In the genomic region with DNA sequence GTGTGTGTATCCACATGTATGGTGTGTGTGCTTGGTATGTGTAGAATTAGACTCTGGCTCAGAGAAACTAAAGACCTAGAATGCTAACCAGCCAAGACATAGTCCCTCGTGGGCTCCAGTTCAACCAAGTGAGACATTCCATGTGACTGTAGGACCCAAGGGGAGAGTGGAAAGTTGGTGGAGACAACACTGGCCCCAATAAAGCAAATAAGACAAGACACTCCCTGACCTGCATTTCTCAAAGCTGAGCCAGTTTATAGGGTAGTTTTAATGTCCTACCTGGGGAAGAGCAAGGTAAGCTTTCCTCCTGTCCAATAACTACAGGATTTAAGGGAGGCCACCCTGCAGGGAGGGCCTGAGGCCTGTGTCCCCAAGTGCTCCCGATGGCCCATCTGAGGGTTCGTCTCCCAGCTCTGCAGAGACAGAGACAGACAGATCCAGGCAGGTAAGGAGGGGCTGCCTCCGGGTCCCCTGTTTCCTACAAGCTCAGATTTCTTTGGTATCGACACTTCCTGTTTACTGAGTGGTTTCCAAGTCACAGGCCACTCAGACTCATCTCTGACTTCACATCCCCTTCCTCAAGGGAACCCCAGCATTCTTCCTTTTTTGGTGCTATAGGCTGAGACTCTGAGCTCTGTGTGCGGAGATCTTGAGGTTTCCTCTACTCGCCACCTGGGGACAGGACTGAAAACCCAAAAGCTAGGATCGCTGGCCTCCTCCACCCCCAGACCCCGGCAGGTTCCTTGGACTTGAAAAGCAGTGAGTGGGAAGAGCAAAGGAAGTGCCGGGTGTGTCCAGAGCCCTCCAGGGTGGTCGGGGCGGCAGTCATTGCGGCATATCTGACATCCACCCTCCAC, we compare ENCODE assay signal across 8 cellular contexts. TPM values are rescaled to one million over a fixed set of nuclear protein-coding genes. Genes with fewer than 3 reads are reported as not detected.
DNase-seq lines count a peak whose midpoint lies in the region; ATAC-seq, FAIRE-seq and TF ChIP-seq lines count a peak whose summit lies in the region.

No MANE protein-coding gene starts in this region.

- H3F3A ChIP-seq in MM.1S (ENCODE audit: insufficient read depth, low read length) (no peaks in the 10 kb centered on the region; the same call in 1 of the 2 replicates), GM23248 (ENCODE audit: insufficient read depth) (peaks cover 5% of the 10 kb centered on the region; the same call in 1 of the 2 replicates)

- H3K27me3 ChIP-seq in MM.1S (replicated peaks; ENCODE audit: insufficient read depth, low read length) = no peaks in the 10 kb centered on the region
- H3K27me3 ChIP-seq in lung (ENCODE audit: control insufficient read depth, insufficient read depth) = no peaks in the 10 kb centered on the region
- no peaks in the 10 kb centered on the region for H3K27me3 ChIP-seq in upper lobe of right lung
- no peaks in the 10 kb centered on the region for H3K27me3 ChIP-seq in GM23248 (replicated peaks; ENCODE audit: insufficient read depth)

- intact Hi-C loops in upper lobe of right lung (cut with DNase I) = no loop called here

- H3K4me1 Mint-ChIP-seq in activated naive CD8-positive, alpha-beta T cell treated with anti-CD3 and anti-CD28 coated beads for 36 hours = peaks cover 58% of the 10 kb centered on the region

- peak overlapping the region; percentile 79 for H3K27ac ChIP-seq in MM.1S (ENCODE audit: low read length)
- H3K27ac ChIP-seq in lung (ENCODE audit: low read depth in 1 of 2, low read length in 1 of 2) = peak overlapping the region; percentile 14 to 92
- H3K27ac ChIP-seq in upper lobe of right lung = peak overlapping the region; percentile 87
- H3K27ac ChIP-seq in GM23248 = no peak overlapping the region

- H3K27ac Mint-ChIP-seq in activated naive CD8-positive, alpha-beta T cell treated with anti-CD3 and anti-CD28 coated beads for 36 hours = peak overlapping the region; percentile 99

- no peaks in the 10 kb centered on the region for H3K36me3 ChIP-seq in MM.1S (replicated peaks; ENCODE audit: insufficient read depth, low read length)
- H3K36me3 ChIP-seq in lung (ENCODE audit: control insufficient read depth in 2 of 2, insufficient read depth in 2 of 2, low read length in 2 of 2) = no peaks in the 10 kb centered on the region
- H3K36me3 ChIP-seq in upper lobe of right lung = no peaks in the 10 kb centered on the region
- no peaks in the 10 kb centered on the region for H3K36me3 ChIP-seq in GM23248 (ENCODE audit: low read depth)

- WGBS in lung, 2 donors = 20 to 31% methylated on average over 13 of the region's 13 CpGs
- WGBS in GM23248 (ENCODE audit: low coverage in 1 of 2, low lambda C conversion rate in 2 of 2, missing lambda C conversion rate in 2 of 2), 2 experiments = 76 to 78% methylated on average over 12 to 13 of the region's 13 CpGs

- in situ Hi-C loops in GM23248 (cut with MboI) = no loop called here

- H4K20me1 ChIP-seq in MM.1S (ENCODE audit: insufficient read depth, low read length) (no peaks in the 10 kb centered on the region), GM23248 (ENCODE audit: insufficient read depth) (no peaks in the 10 kb centered on the region)

- DNase-seq in GM12892 (ENCODE audit: insufficient read length) = peak; percentile 52
- DNase-seq in MM.1S = peak; percentile 27
- DNase-seq in activated naive CD8-positive, alpha-beta T cell treated with anti-CD3 and anti-CD28 coated beads for 36 hours = no peak
- DNase-seq in lung (ENCODE audit: low spot score) = no peak
- DNase-seq in upper lobe of right lung = no peak
- no peak for DNase-seq in GM23248
- no peak for DNase-seq in GM19240 (ENCODE audit: insufficient read length, low spot score)

- H2AFZ ChIP-seq in MM.1S (ENCODE audit: low read length) (peak overlapping the region; percentile 30), GM23248 (no peak overlapping the region)

- peak overlapping the region; percentile 42 for H3K4me3 ChIP-seq in MM.1S (ENCODE audit: low read length)
- H3K4me3 ChIP-seq in lung = no peak overlapping the region
- H3K4me3 ChIP-seq in upper lobe of right lung = peak overlapping the region; percentile 32
- H3K4me3 ChIP-seq in GM23248 = no peak overlapping the region

- peak overlapping the region; percentile 90 for H3K4me3 Mint-ChIP-seq in activated naive CD8-positive, alpha-beta T cell treated with anti-CD3 and anti-CD28 coated beads for 36 hours

- peak; percentile 39; the same call in 1 of the 2 replicates for TF ChIP-seq POLR2A in GM12892 (IDR thresholded peaks at IDR 0.05; ENCODE audit: low read depth, low read length)

- H3K9me2 ChIP-seq in MM.1S (replicated peaks; ENCODE audit: insufficient read depth, low read length) (no peaks in the 10 kb centered on the region), GM23248 (ENCODE audit: insufficient read depth) (no peaks in the 10 kb centered on the region)

- H3K9me3 ChIP-seq in MM.1S (replicated peaks; ENCODE audit: insufficient read depth, low read length) (no peaks in the 10 kb centered on the region), lung (ENCODE audit: control insufficient read depth in 2 of 2, insufficient read depth in 1 of 2, low read length in 1 of 2) (no peaks in the 10 kb centered on the region), upper lobe of right lung (no peaks in the 10 kb centered on the region), GM23248 (ENCODE audit: low read depth) (no peaks in the 10 kb centered on the region)

- peak; percentile 98 for FAIRE-seq in GM12892 (lab: Jason Lieb, UNC)

- H3K4me1 ChIP-seq in MM.1S (ENCODE audit: low read length) (peaks cover 19% of the 10 kb centered on the region), lung (ENCODE audit: control insufficient read depth in 2 of 2, insufficient read depth in 2 of 2, low read length in 2 of 2) (peaks cover 0 to 49% of the 10 kb centered on the region in 2 donors), upper lobe of right lung (peaks cover 62% of the 10 kb centered on the region), GM23248 (ENCODE audit: insufficient read depth) (peaks cover 12% of the 10 kb centered on the region)

- no peaks in the 10 kb centered on the region for H3K27me3 Mint-ChIP-seq in activated naive CD8-positive, alpha-beta T cell treated with anti-CD3 and anti-CD28 coated beads for 36 hours

- TF ChIP-seq CTCF in MM.1S (IDR thresholded peaks at IDR 0.05; ENCODE audit: low read length) (no peak), lung (IDR thresholded peaks at IDR 0.05; ENCODE audit: control extremely low read depth, extremely low read depth) (no peak), upper lobe of right lung (IDR thresholded peaks at IDR 0.05) (no peak)

- H3K9ac ChIP-seq in MM.1S (ENCODE audit: low read length) (peak overlapping the region; percentile 62), GM23248 (no peak overlapping the region)

- H3K36me3 Mint-ChIP-seq in activated naive CD8-positive, alpha-beta T cell treated with anti-CD3 and anti-CD28 coated beads for 36 hours = peaks cover 55% of the 10 kb centered on the region

- ATAC-seq in GM21737 (IDR thresholded peaks at IDR 0.05; ENCODE audit: unreplicated experiment) (peak; percentile 40), lung (ENCODE audit: insufficient read depth, low FRiP score) (peak; percentile 60), upper lobe of right lung (peak; percentile 69)

- no peaks in the 10 kb centered on the region for H3K9me3 Mint-ChIP-seq in activated naive CD8-positive, alpha-beta T cell treated with anti-CD3 and anti-CD28 coated beads for 36 hours

- H3K79me2 ChIP-seq in MM.1S (ENCODE audit: low read length) = no peaks in the 10 kb centered on the region
- H3K79me2 ChIP-seq in GM23248 (ENCODE audit: insufficient read depth) = no peaks in the 10 kb centered on the region

- H3K4me2 ChIP-seq in MM.1S (ENCODE audit: low read depth, low read length) = peak overlapping the region; percentile 63
- no peak overlapping the region for H3K4me2 ChIP-seq in GM23248 (ENCODE audit: unreplicated experiment)

RNA-seq across cellular contexts. Expression of gene RASSF2, which starts 9.3 kb away (rescaled TPM):
- 32.8 TPM for polyA plus RNA-seq in GM12892 (2012; ENCODE audit: missing spikeins)
- total RNA-seq in activated naive CD8-positive, alpha-beta T cell treated with anti-CD3 and anti-CD28 coated beads for 36 hours = 10 to 100 TPM; 47.3 to 48.2 TPM
- total RNA-seq in lung = 10 to 100 TPM; 35.0 to 40.4 TPM
- polyA plus RNA-seq in lung = 10 to 100 TPM in 1 of 2 donors, 1 to 10 TPM in 1; 9.5 to 77.8 TPM
- 35.3 TPM for total RNA-seq in upper lobe of right lung
- 8.3 and 8.4 TPM in 2 replicates for total RNA-seq in GM23248 (2014; rRNA removed; shearing (Covaris generic))
- polyA plus RNA-seq in GM23248 (2016; fragmentation: Nextera tagmentation; extraction: Ambion mirVana) = 4.4 and 5.0 TPM in 2 replicates

Comparison
In these comparisons a context has a peak if more than half of its experiments do, and no peak if none do; other contexts are left out.
1. DNase-seq: peak in GM12892 (single experiment) and MM.1S (single experiment); none in activated naive CD8-positive, alpha-beta T cell treated with anti-CD3 and anti-CD28 coated beads for 36 hours (single experiment), lung (single experiment), upper lobe of right lung (single experiment), GM23248 (single experiment) and GM19240 (single experiment).
2. H3K4me3 ChIP-seq: peak in MM.1S (single experiment) and upper lobe of right lung (single experiment); none in lung (single experiment) and GM23248 (single experiment).
3. Peak in every context shown above with its lines, with median percentiles within 50 percentile points of each other: ATAC-seq.